8 cellular contexts compared by ENCODE assay signal in the genomic region with DNA sequence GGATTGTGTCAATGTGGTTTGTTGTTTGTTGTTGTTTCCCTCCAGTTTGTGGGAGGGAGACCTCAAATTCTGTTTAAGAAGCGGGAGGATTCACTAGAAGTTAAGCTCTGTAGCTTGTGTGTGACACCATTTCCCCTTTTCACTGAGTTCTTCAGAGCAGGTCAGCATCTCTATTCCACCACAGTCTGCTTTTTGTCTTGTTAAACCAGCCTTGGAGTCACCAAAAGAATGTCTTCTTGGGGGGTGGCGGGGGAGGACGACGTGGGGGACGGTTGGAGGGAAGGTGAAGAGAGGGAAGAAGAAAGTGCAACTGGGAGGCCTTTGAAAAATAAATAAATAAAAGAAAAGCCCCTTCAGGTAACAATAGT. TPM values are rescaled to one million over a fixed set of nuclear protein-coding genes. Genes with fewer than 3 reads are reported as not detected.
DNase-seq lines count a peak whose midpoint lies in the region; ATAC-seq lines count a peak whose summit lies in the region.

No MANE protein-coding gene starts in this region.

- H3K27ac ChIP-seq in angular gyrus (ENCODE audit: low read depth, low read length), result peak overlapping the region; percentile 29
- no peak overlapping the region for H3K27ac ChIP-seq in aorta (ENCODE audit: low read depth in 1 of 2, low read length in 2 of 2)

- H3K27me3 ChIP-seq in aorta (ENCODE audit: control insufficient read depth in 1 of 2, insufficient read depth in 2 of 2, low read length in 1 of 2), result no peaks in the 10 kb centered on the region

- H3K27ac Mint-ChIP-seq in T-helper 2 cell treated with Interferon-gamma antibody and Interleukin-4, amounts not matched to agents 5 μg/mL and 100 μg/mL, for 36 hours, result peak overlapping the region; percentile 52
- H3K27ac Mint-ChIP-seq in naive thymus-derived CD8-positive, alpha-beta T cell, result peak overlapping the region in 8 of 10 donors; percentile 37 to 88 (median 72)

- peaks cover 18% of the 10 kb centered on the region for H3K4me1 Mint-ChIP-seq in T-helper 2 cell treated with Interferon-gamma antibody and Interleukin-4, amounts not matched to agents 5 μg/mL and 100 μg/mL, for 36 hours (ENCODE audit: low read depth)
- peaks cover 16 to 45% (median 38%) of the 10 kb centered on the region in 4 donors for H3K4me1 Mint-ChIP-seq in naive thymus-derived CD8-positive, alpha-beta T cell

- H3K9me3 Mint-ChIP-seq in T-helper 2 cell treated with Interferon-gamma antibody and Interleukin-4, amounts not matched to agents 5 μg/mL and 100 μg/mL, for 36 hours, result no peaks in the 10 kb centered on the region
- H3K9me3 Mint-ChIP-seq in naive thymus-derived CD8-positive, alpha-beta T cell, result no peaks in the 10 kb centered on the region

- intact Hi-C loops in aorta (cut with DNase I), result no loop called here

- H3K36me3 Mint-ChIP-seq in T-helper 2 cell treated with Interferon-gamma antibody and Interleukin-4, amounts not matched to agents 5 μg/mL and 100 μg/mL, for 36 hours (ENCODE audit: low read depth), result no peaks in the 10 kb centered on the region
- H3K36me3 Mint-ChIP-seq in naive thymus-derived CD8-positive, alpha-beta T cell, result no peaks in the 10 kb centered on the region

- in situ Hi-C loops in G401 (cut with HindIII; ENCODE audit: low sequenced_read_pairs), result no loop called here

- WGBS in aorta, 2 donors, result 30 to 35% methylated on average over 5 of the region's 5 CpGs

- H3K4me1 ChIP-seq in aorta (ENCODE audit: control insufficient read depth in 1 of 2, insufficient read depth in 2 of 2, low read length in 2 of 2), result no peaks in the 10 kb centered on the region

- no peak for DNase-seq in T-helper 2 cell treated with Interferon-gamma antibody and Interleukin-4, amounts not matched to agents 5 μg/mL and 100 μg/mL, for 36 hours (ENCODE audit: low spot score)
- DNase-seq in T-helper 2 cell, result no peak
- DNase-seq in naive thymus-derived CD8-positive, alpha-beta T cell, result no peak
- DNase-seq in G401 (ENCODE audit: low spot score), result no peak
- no peak for DNase-seq in NCI-H774 (lab: John Stamatoyannopoulos, UW)
- no peak for DNase-seq in aorta

- POLR2A ChIA-PET in naive thymus-derived CD8-positive, alpha-beta T cell (lab: Charles Lee), result no interaction called here

- peak; percentile 12 for ATAC-seq in HG03159 (IDR thresholded peaks at IDR 0.05; ENCODE audit: unreplicated experiment)
- ATAC-seq in naive thymus-derived CD8-positive, alpha-beta T cell, result no peak
- no peak for ATAC-seq in aorta (ENCODE audit: low FRiP score)

- H3K4me3 Mint-ChIP-seq in T-helper 2 cell treated with Interferon-gamma antibody and Interleukin-4, amounts not matched to agents 5 μg/mL and 100 μg/mL, for 36 hours, result peak overlapping the region; percentile 80
- H3K4me3 Mint-ChIP-seq in naive thymus-derived CD8-positive, alpha-beta T cell, result peak overlapping the region; percentile 78 to 94 (median 91)

- no peak overlapping the region for H3K4me3 ChIP-seq in aorta (ENCODE audit: low read length in 2 of 2)

- peaks cover 77% of the 10 kb centered on the region for H3K27me3 Mint-ChIP-seq in T-helper 2 cell treated with Interferon-gamma antibody and Interleukin-4, amounts not matched to agents 5 μg/mL and 100 μg/mL, for 36 hours (ENCODE audit: low read depth)
- H3K27me3 Mint-ChIP-seq in naive thymus-derived CD8-positive, alpha-beta T cell, result peaks cover 18 to 65% (median 29%) of the 10 kb centered on the region in 5 donors

- no peaks in the 10 kb centered on the region for H3K36me3 ChIP-seq in aorta (ENCODE audit: control insufficient read depth in 1 of 2, insufficient read depth in 2 of 2, low read length in 1 of 2)

- H3K9me3 ChIP-seq in aorta (ENCODE audit: control insufficient read depth, low read length), result no peaks in the 10 kb centered on the region

RNA-seq across cellular contexts. Expression of a gene that starts 2.3 kb away (rescaled TPM):
- 10 to 100 TPM; 10.1 to 11.6 TPM for total RNA-seq in naive thymus-derived CD8-positive, alpha-beta T cell
- 1 to 10 TPM in 2 of 3 donors, under 1 TPM in 1; 0.64 to 1.4 (median 1.3) TPM for polyA plus RNA-seq in naive thymus-derived CD8-positive, alpha-beta T cell
- total RNA-seq in G401 (2014; rRNA removed; shearing (Covaris generic)), result 0.54 TPM in 1 of 2 replicates, not detected in the other
- 1 to 10 TPM in 1 of 2 donors, under 1 TPM in 1; 0.97 to 2.0 TPM for total RNA-seq in aorta
- 1 to 10 TPM in 1 of 2 donors, not detected in 1; 4.4 TPM for polyA plus RNA-seq in aorta
